ENCODE assay signal across 8 cellular contexts in the genomic region with DNA sequence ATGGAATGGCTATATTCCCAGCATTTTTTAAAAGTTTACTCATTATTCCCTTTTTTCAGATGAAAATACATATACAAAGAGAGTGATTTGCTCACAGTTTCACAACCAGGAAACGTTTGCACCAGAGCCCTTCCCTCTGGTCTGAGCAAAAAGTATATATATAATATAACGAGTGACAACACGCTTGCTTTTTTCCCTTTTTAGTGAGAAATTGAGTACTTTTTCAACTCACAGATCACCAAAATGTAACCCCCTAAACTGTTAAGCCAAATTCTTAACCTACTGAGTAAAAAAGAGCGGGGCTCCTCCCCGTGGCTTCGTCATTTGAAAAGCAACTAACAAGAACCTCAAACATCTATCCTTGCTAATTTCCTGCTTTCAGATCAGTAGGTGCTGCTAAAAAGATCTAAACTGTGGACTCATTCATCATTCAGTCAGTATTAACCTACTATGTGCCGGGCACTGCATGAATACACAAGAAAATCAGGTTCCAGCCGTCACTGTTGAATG. TPM values are rescaled to one million over a fixed set of nuclear protein-coding genes. Genes with fewer than 3 reads are reported as not detected.
A peak's percentile ranks its signal among the peaks of the same experiment; 100 is the strongest.
DNase-seq lines count a peak whose midpoint lies in the region; ATAC-seq and TF ChIP-seq lines count a peak whose summit lies in the region.

No MANE protein-coding gene starts in this region.

- H3K36me3 Mint-ChIP-seq in neural progenitor cell, result no peaks in the 10 kb centered on the region

- H3K27me3 ChIP-seq in HUES48 (ENCODE audit: control insufficient read depth, insufficient read depth, low read length) (no peaks in the 10 kb centered on the region), endocrine pancreas (ENCODE audit: control insufficient read depth, insufficient read depth, low read length) (no peaks in the 10 kb centered on the region), neural progenitor cell (no peaks in the 10 kb centered on the region), uterus (no peaks in the 10 kb centered on the region)

- peak overlapping the region; percentile 91 for H3K4me3 Mint-ChIP-seq in neural progenitor cell

- TF ChIP-seq CTCF in WI38 (IDR thresholded peaks at IDR 0.05; ENCODE audit: low read depth, low read length) (no peak), neural progenitor cell (IDR thresholded peaks at IDR 0.05) (no peak), uterus (IDR thresholded peaks at IDR 0.05) (no peak)

- H3K9ac ChIP-seq in HUES48 (ENCODE audit: low read depth, low read length), result peak overlapping the region; percentile 70
- H3K9ac ChIP-seq in endocrine pancreas (ENCODE audit: control insufficient read depth, insufficient read depth, low read length), result peak overlapping the region; percentile 89
- no peak overlapping the region for H3K9ac ChIP-seq in neural progenitor cell

- peak overlapping the region; percentile 80 for H3K4me2 ChIP-seq in neural progenitor cell

- H3K4me3 ChIP-seq in HUES48 (ENCODE audit: low read depth, low read length) (peak overlapping the region; percentile 64), WI38 (ENCODE audit: low read depth, low read length) (peak overlapping the region; percentile 70), endocrine pancreas (ENCODE audit: control insufficient read depth, insufficient read depth, low read length) (peak overlapping the region; percentile 97), neural progenitor cell (peak overlapping the region; percentile 61), uterus (peak overlapping the region; percentile 47 to 51)

- no peaks in the 10 kb centered on the region for H3K36me3 ChIP-seq in HUES48 (ENCODE audit: control insufficient read depth, insufficient read depth, low read length)
- no peaks in the 10 kb centered on the region for H3K36me3 ChIP-seq in endocrine pancreas (ENCODE audit: control insufficient read depth, insufficient read depth, low read length)
- no peaks in the 10 kb centered on the region for H3K36me3 ChIP-seq in neural progenitor cell
- no peaks in the 10 kb centered on the region for H3K36me3 ChIP-seq in uterus

- H3K27me3 Mint-ChIP-seq in neural progenitor cell (ENCODE audit: insufficient read depth, low read depth), result peaks cover 4% of the 10 kb centered on the region

- peak overlapping the region; percentile 90 for H3K27ac ChIP-seq in HUES48 (ENCODE audit: low read depth, low read length)
- H3K27ac ChIP-seq in neural progenitor cell, result no peak overlapping the region
- peak overlapping the region; percentile 90 to 99 for H3K27ac ChIP-seq in uterus

- H3K9me3 ChIP-seq in HUES48 (ENCODE audit: control insufficient read depth, insufficient read depth, low read length) (no peaks in the 10 kb centered on the region), endocrine pancreas (ENCODE audit: control insufficient read depth, low read length) (no peaks in the 10 kb centered on the region), neural progenitor cell (ENCODE audit: low read depth) (no peaks in the 10 kb centered on the region), uterus (no peaks in the 10 kb centered on the region)

- ATAC-seq in GM19397 (IDR thresholded peaks at IDR 0.05; ENCODE audit: unreplicated experiment), result no peak

- peak overlapping the region; percentile 98 for H3K27ac Mint-ChIP-seq in neural progenitor cell

- peaks cover 18% of the 10 kb centered on the region for H4K20me1 ChIP-seq in neural progenitor cell (ENCODE audit: low read depth)

- H2AFZ ChIP-seq in neural progenitor cell (replicated peaks), result peak overlapping the region; percentile 87

- no peaks in the 10 kb centered on the region for H3K9me3 Mint-ChIP-seq in neural progenitor cell

- DNase-seq in CD1c-positive myeloid dendritic cell (ENCODE audit: extremely low spot score) (peak; percentile 38), neural progenitor cell (ENCODE audit: low spot score) (peak; percentile 19), uterus (no peak), NCI-H345 (lab: John Stamatoyannopoulos, UW) (no peak)

- H3F3A ChIP-seq in neural progenitor cell (ENCODE audit: low read depth), result peaks cover 23% of the 10 kb centered on the region

- peaks cover 17% of the 10 kb centered on the region for H3K4me1 Mint-ChIP-seq in neural progenitor cell

- peaks cover 20% of the 10 kb centered on the region for H3K4me1 ChIP-seq in HUES48 (ENCODE audit: control insufficient read depth, insufficient read depth, low read length)
- H3K4me1 ChIP-seq in endocrine pancreas (ENCODE audit: control insufficient read depth, insufficient read depth, low read length), result peaks cover 10% of the 10 kb centered on the region
- peaks cover 19% of the 10 kb centered on the region for H3K4me1 ChIP-seq in neural progenitor cell
- peaks cover 0 to 3% of the 10 kb centered on the region in 2 donors for H3K4me1 ChIP-seq in uterus

- intact Hi-C loops in uterus (cut with DNase I; ENCODE audit: low total_unique reads), result no loop called here

- no peak for TF ChIP-seq POLR2A in uterus (IDR thresholded peaks at IDR 0.05)

- H3K79me2 ChIP-seq in neural progenitor cell (ENCODE audit: low read depth), result peaks cover 34% of the 10 kb centered on the region

RNA-seq across cellular contexts. Expression of gene PTBP3, which starts 1.0 kb away (rescaled TPM):
- total RNA-seq in neural progenitor cell (ENCODE audit: low replicate concordance), result 84.7 and 85.3 TPM in 2 replicates
- total RNA-seq in uterus, result 10 to 100 TPM; 25.0 to 64.6 (median 36.2) TPM

RNA-seq across cellular contexts. Expression of gene HSDL2, which starts 45.5 kb away (rescaled TPM):
- total RNA-seq in neural progenitor cell (ENCODE audit: low replicate concordance) (14.5 and 23.8 TPM in 2 replicates), uterus (10 to 100 TPM; 12.6 to 55.1 (median 39.1) TPM)

Comparison
In these comparisons a context has a peak if more than half of its experiments do, and no peak if none do; other contexts are left out.
1. DNase-seq: peak in CD1c-positive myeloid dendritic cell (single experiment) and neural progenitor cell (single experiment); none in uterus (0 of 2) and NCI-H345 (single experiment).
2. Peak in every context shown above with its lines, with median percentiles within 50 percentile points of each other: H3K4me3 ChIP-seq.